Comparison of ENCODE assay signal across 22 cellular contexts in the genomic region with DNA sequence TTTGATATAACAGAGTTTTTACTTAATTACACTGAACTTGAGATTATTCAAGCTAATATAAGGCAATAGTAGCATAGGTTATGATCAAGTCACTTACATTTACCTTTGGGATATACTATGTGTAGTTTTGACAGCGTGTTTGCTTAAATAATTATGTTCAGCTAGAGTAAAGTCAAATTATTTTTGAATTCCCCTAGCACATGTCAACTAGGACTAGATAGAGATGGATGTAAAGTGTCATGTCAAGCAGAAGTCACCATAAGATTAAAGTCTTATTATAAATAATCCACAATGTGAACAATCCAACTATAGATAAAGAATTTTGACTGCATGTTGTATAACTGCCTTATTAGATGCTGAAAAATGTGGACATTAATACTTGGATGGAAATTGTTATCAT.
"Had no signal": no experiment of that assay in that cellular context is flagged by ENCODE, and none has a peak within 500 bp of the region (broad histone marks: within the 10 kb centered on the region; RNA-seq: fewer than 3 reads in every experiment).

No MANE protein-coding gene starts in this region.

- H3K4me1 ChIP-seq: gastrocnemius medialis, heart left ventricle, neural progenitor cell, prostate gland, right atrium auricular region, stomach, vagina had no signal

- H3K27ac Mint-ChIP-seq: dendritic cell treated with granulocyte-macrophage colony-stimulating factor and Interleukin-4, amounts not matched to agents 40 ng/mL and 50 ng/mL, for 4 days; endodermal cell; mesothelial cell of epicardium; naive B cell; natural killer cell treated with Interleukin-12 subunit alpha and Interleukin-12 subunit beta and Interleukin-15 and Interleukin-18, amount 100 ng/mL, for 72 hours; neural progenitor cell; stimulated activated effector memory CD8-positive, alpha-beta T cell treated with anti-CD3 and anti-CD28 coated beads, Interleukin-12 subunit alpha, Interleukin-12 subunit beta, amount 100 ng/mL, for 72 hours had no signal

- H3K36me3 ChIP-seq: gastrocnemius medialis, heart left ventricle, neural progenitor cell, prostate gland, right atrium auricular region, stomach, thyroid gland, vagina had no signal

- H3K27me3 ChIP-seq: gastrocnemius medialis, heart left ventricle, hepatocyte, neural progenitor cell, right atrium auricular region, stomach, thyroid gland, vagina had no signal

- H3K4me1 Mint-ChIP-seq: endodermal cell; naive B cell; neural progenitor cell; stimulated activated effector memory CD8-positive, alpha-beta T cell treated with anti-CD3 and anti-CD28 coated beads, Interleukin-12 subunit alpha, Interleukin-12 subunit beta, amount 100 ng/mL, for 72 hours had no signal

- H3K4me3 Mint-ChIP-seq: dendritic cell treated with granulocyte-macrophage colony-stimulating factor and Interleukin-4, amounts not matched to agents 40 ng/mL and 50 ng/mL, for 4 days; endodermal cell; mesothelial cell of epicardium; naive B cell; natural killer cell treated with Interleukin-12 subunit alpha and Interleukin-12 subunit beta and Interleukin-15 and Interleukin-18, amount 100 ng/mL, for 72 hours; neural progenitor cell; stimulated activated effector memory CD8-positive, alpha-beta T cell treated with anti-CD3 and anti-CD28 coated beads, Interleukin-12 subunit alpha, Interleukin-12 subunit beta, amount 100 ng/mL, for 72 hours had no signal

- H3K9me3 ChIP-seq: gastrocnemius medialis, mucosa of descending colon, prostate gland, right atrium auricular region, stomach, thyroid gland, vagina had no signal

- H3K4me3 ChIP-seq: gastrocnemius medialis, heart left ventricle, hepatocyte, mucosa of descending colon, neural progenitor cell, prostate gland, right atrium auricular region, stomach, thyroid gland, vagina had no signal

- H3K9me3 Mint-ChIP-seq: dendritic cell treated with granulocyte-macrophage colony-stimulating factor and Interleukin-4, amounts not matched to agents 40 ng/mL and 50 ng/mL, for 4 days; neural progenitor cell had no signal

- H3K36me3 Mint-ChIP-seq: naive B cell; natural killer cell treated with Interleukin-12 subunit alpha and Interleukin-12 subunit beta and Interleukin-15 and Interleukin-18, amount 100 ng/mL, for 72 hours; neural progenitor cell; stimulated activated effector memory CD8-positive, alpha-beta T cell treated with anti-CD3 and anti-CD28 coated beads, Interleukin-12 subunit alpha, Interleukin-12 subunit beta, amount 100 ng/mL, for 72 hours had no signal

- DNase-seq: effector CD8-positive, alpha-beta T cell; endodermal cell; gastrocnemius medialis; heart left ventricle; kidney; mesenchymal stem cell; mucosa of descending colon; naive B cell; stimulated activated CD4-positive, alpha-beta T cell treated with anti-CD3 and anti-CD28 coated beads, Interleukin-2, amount 100 ng/mL, for 24 hours; stimulated activated CD4-positive, alpha-beta T cell treated with anti-CD3 and anti-CD28 coated beads, Interleukin-4, amount 100 ng/mL, for 24 hours; stimulated activated naive CD4-positive, alpha-beta T cell treated with Interleukin-2 at 50 U/mL for 16 hours; stomach; thyroid gland had no signal

- H3K27ac ChIP-seq: gastrocnemius medialis, neural progenitor cell, prostate gland, right atrium auricular region, stomach, vagina had no signal

- H3K27me3 Mint-ChIP-seq: dendritic cell treated with granulocyte-macrophage colony-stimulating factor and Interleukin-4, amounts not matched to agents 40 ng/mL and 50 ng/mL, for 4 days; naive B cell; natural killer cell treated with Interleukin-12 subunit alpha and Interleukin-12 subunit beta and Interleukin-15 and Interleukin-18, amount 100 ng/mL, for 72 hours had no signal
